Comparison of ENCODE assay signal across 22 cellular contexts in genomic region chr11:27277843-27278242, GRCh38.
"Had no signal": no experiment of that assay in that cellular context is flagged by ENCODE, and none has a peak within 500 bp of the region (broad histone marks: within the 10 kb centered on the region; RNA-seq: fewer than 3 reads in every experiment).

No MANE protein-coding gene starts in this region.

- H3K79me2 ChIP-seq: hepatocyte had no signal

- DNase-seq: islet precursor cell; left ventricle myocardium inferior; mesendoderm; naive thymus-derived CD8-positive, alpha-beta T cell; nephron progenitor cell; ovary; right cardiac atrium; small intestine; spleen; stimulated activated CD4-positive, alpha-beta T cell treated with anti-CD3 and anti-CD28 coated beads, Interleukin-4, amount 100 ng/mL, for 24 hours; stimulated activated naive CD4-positive, alpha-beta T cell; tibial artery; trophoblast cell; upper lobe of right lung had no signal

- H3K27me3 ChIP-seq: hepatocyte, ovary, suprapubic skin, tibial artery, upper lobe of right lung had no signal

- H2AFZ ChIP-seq: hepatocyte had no signal

- H3K36me3 ChIP-seq: left ventricle myocardium inferior, ovary, spleen, suprapubic skin, thoracic aorta, tibial artery, upper lobe of right lung had no signal

- H3K4me1 Mint-ChIP-seq: naive thymus-derived CD8-positive, alpha-beta T cell; stimulated activated effector memory CD8-positive, alpha-beta T cell treated with anti-CD3 and anti-CD28 coated beads, Interleukin-12 subunit alpha, Interleukin-12 subunit beta, amount 100 ng/mL, for 72 hours had no signal

- H3K36me3 Mint-ChIP-seq: mesothelial cell of epicardium; naive thymus-derived CD8-positive, alpha-beta T cell; stimulated activated effector memory CD8-positive, alpha-beta T cell treated with anti-CD3 and anti-CD28 coated beads, Interleukin-12 subunit alpha, Interleukin-12 subunit beta, amount 100 ng/mL, for 72 hours had no signal

- H3K4me3 Mint-ChIP-seq: mesothelial cell of epicardium; naive thymus-derived CD8-positive, alpha-beta T cell; nephron progenitor cell; stimulated activated effector memory CD8-positive, alpha-beta T cell treated with anti-CD3 and anti-CD28 coated beads, Interleukin-12 subunit alpha, Interleukin-12 subunit beta, amount 100 ng/mL, for 72 hours; stimulated activated naive CD8-positive, alpha-beta T cell treated with anti-CD3 and anti-CD28 coated beads, Interleukin-15, Interleukin-2, amounts not matched to agents 100 ng/mL and 50 ng/mL, for 24 hours had no signal

- H3K4me3 ChIP-seq: hepatocyte, left ventricle myocardium inferior, lung, ovary, spleen, suprapubic skin, thoracic aorta, tibial artery, upper lobe of right lung had no signal

- H3K9me3 Mint-ChIP-seq: mesothelial cell of epicardium; stimulated activated effector memory CD8-positive, alpha-beta T cell treated with anti-CD3 and anti-CD28 coated beads, Interleukin-12 subunit alpha, Interleukin-12 subunit beta, amount 100 ng/mL, for 72 hours; stimulated activated naive CD8-positive, alpha-beta T cell treated with anti-CD3 and anti-CD28 coated beads, Interleukin-15, Interleukin-2, amounts not matched to agents 100 ng/mL and 50 ng/mL, for 24 hours had no signal

- H3K27me3 Mint-ChIP-seq: progenitor cell of endocrine pancreas had no signal

- H3K4me2 ChIP-seq: hepatocyte had no signal

- H3K9me3 ChIP-seq: left ventricle myocardium inferior, ovary, suprapubic skin, thoracic aorta, tibial artery, upper lobe of right lung had no signal

- H3K27ac ChIP-seq: hepatocyte, left ventricle myocardium inferior, ovary, spleen, suprapubic skin, thoracic aorta, tibial artery, upper lobe of right lung had no signal

- H3K27ac Mint-ChIP-seq: mesothelial cell of epicardium; naive thymus-derived CD8-positive, alpha-beta T cell; nephron progenitor cell; progenitor cell of endocrine pancreas; stimulated activated effector memory CD8-positive, alpha-beta T cell treated with anti-CD3 and anti-CD28 coated beads, Interleukin-12 subunit alpha, Interleukin-12 subunit beta, amount 100 ng/mL, for 72 hours; stimulated activated naive CD8-positive, alpha-beta T cell treated with anti-CD3 and anti-CD28 coated beads, Interleukin-15, Interleukin-2, amounts not matched to agents 100 ng/mL and 50 ng/mL, for 24 hours had no signal
